1 cellular context compared by ENCODE assay signal in the genomic region with DNA sequence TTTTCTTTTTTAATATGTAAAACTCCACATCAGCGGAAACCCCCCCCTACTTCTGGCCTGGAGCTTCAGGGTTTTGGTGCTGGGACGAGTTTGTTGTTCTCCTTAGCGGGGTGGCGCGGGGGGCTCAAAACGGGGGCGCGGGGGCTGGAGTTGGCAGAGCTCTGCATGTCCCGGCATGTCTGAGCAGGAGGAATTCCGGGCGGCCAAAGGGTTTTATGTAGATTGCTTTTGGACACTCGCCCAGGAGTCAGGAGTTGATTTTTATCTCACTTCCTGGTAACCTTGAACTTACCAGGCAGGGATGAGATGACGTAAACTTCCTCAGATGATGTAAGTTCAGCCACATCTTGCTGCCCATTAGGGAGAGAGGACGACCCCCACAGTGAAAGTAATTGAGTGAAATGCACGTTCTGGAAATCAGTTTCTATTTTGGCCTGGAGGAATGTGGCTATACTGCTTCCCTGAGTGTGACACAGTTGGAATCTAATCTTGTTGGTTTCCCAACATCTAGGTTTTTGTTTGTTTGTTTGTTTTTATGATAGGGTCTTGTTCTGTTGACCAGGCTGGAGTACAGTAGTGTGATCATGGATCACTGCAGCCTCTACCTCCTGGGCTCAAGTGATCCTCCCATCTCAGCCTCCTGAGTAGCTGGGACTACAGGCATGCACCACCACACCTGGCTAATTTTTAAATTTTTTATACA.
TF ChIP-seq lines count a peak whose summit lies in the region.

No MANE protein-coding gene starts in this region.

TF ChIP-seq in K562, 482 proteins besides CTCF, POLR2A, EP300 and RAD21 (continued from another document and continues in another):
- TF ChIP-seq ETV6 (IDR thresholded peaks at IDR 0.05; ENCODE audit: borderline replicate concordance in 1 of 2, low read depth in 2 of 2, low read length in 1 of 2), result peak; percentile 78 to 94
- no peak for TF ChIP-seq ETV6 (CRISPR knock-in tag; IDR thresholded peaks at IDR 0.05; ENCODE audit: borderline replicate concordance)
- TF ChIP-seq TBL1XR1 (IDR thresholded peaks at IDR 0.05; ENCODE audit: low read length in 2 of 2), result peak in 1 of 2 experiments; percentile 87; a peak in 2 of 4 replicates
- TF ChIP-seq RBBP5 (IDR thresholded peaks at IDR 0.05; ENCODE audit: borderline replicate concordance, insufficient read depth, low read length, poor library complexity, severe bottlenecking), result no peak
- TF ChIP-seq, protein P1, sequence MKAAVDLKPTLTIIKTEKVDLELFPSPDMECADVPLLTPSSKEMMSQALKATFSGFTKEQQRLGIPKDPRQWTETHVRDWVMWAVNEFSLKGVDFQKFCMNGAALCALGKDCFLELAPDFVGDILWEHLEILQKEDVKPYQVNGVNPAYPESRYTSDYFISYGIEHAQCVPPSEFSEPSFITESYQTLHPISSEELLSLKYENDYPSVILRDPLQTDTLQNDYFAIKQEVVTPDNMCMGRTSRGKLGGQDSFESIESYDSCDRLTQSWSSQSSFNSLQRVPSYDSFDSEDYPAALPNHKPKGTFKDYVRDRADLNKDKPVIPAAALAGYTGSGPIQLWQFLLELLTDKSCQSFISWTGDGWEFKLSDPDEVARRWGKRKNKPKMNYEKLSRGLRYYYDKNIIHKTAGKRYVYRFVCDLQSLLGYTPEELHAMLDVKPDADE (conservative IDR thresholded peaks at IDR 0.05; ENCODE audit: control insufficient read depth, low read depth, low read length), result no peak
- TF ChIP-seq, protein P2, sequence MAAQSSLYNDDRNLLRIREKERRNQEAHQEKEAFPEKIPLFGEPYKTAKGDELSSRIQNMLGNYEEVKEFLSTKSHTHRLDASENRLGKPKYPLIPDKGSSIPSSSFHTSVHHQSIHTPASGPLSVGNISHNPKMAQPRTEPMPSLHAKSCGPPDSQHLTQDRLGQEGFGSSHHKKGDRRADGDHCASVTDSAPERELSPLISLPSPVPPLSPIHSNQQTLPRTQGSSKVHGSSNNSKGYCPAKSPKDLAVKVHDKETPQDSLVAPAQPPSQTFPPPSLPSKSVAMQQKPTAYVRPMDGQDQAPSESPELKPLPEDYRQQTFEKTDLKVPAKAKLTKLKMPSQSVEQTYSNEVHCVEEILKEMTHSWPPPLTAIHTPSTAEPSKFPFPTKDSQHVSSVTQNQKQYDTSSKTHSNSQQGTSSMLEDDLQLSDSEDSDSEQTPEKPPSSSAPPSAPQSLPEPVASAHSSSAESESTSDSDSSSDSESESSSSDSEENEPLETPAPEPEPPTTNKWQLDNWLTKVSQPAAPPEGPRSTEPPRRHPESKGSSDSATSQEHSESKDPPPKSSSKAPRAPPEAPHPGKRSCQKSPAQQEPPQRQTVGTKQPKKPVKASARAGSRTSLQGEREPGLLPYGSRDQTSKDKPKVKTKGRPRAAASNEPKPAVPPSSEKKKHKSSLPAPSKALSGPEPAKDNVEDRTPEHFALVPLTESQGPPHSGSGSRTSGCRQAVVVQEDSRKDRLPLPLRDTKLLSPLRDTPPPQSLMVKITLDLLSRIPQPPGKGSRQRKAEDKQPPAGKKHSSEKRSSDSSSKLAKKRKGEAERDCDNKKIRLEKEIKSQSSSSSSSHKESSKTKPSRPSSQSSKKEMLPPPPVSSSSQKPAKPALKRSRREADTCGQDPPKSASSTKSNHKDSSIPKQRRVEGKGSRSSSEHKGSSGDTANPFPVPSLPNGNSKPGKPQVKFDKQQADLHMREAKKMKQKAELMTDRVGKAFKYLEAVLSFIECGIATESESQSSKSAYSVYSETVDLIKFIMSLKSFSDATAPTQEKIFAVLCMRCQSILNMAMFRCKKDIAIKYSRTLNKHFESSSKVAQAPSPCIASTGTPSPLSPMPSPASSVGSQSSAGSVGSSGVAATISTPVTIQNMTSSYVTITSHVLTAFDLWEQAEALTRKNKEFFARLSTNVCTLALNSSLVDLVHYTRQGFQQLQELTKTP (IDR thresholded peaks at IDR 0.05; ENCODE audit: low read depth in 1 of 2, partially characterized antibody in 2 of 2), result peak in 1 of 2 experiments; percentile 87
- no peak for TF ChIP-seq NCOA6 (IDR thresholded peaks at IDR 0.05)
- no peak; a peak in 1 of 4 replicates for TF ChIP-seq NRF1 (conservative IDR thresholded peaks at IDR 0.05 in 1 of 2, IDR thresholded peaks at IDR 0.05 in 1 of 2)
- peak; percentile 90 for TF ChIP-seq HDAC2 (IDR thresholded peaks at IDR 0.05)
- no peak for TF ChIP-seq RBM22 (IDR thresholded peaks at IDR 0.05; ENCODE audit: low read depth, low read length, poor library complexity, severe bottlenecking)
- TF ChIP-seq KAT2B (IDR thresholded peaks at IDR 0.05; ENCODE audit: low read depth, low read length), result no peak
- TF ChIP-seq CBX2 (IDR thresholded peaks at IDR 0.05; ENCODE audit: insufficient read depth, low read length, poor library complexity, severe bottlenecking), result no peak
- no peak for TF ChIP-seq ZNF274 (IDR thresholded peaks at IDR 0.05; ENCODE audit: borderline replicate concordance, low read depth, low read length)
- TF ChIP-seq, protein P3, sequence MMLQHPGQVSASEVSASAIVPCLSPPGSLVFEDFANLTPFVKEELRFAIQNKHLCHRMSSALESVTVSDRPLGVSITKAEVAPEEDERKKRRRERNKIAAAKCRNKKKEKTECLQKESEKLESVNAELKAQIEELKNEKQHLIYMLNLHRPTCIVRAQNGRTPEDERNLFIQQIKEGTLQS (IDR thresholded peaks at IDR 0.05), result peak; percentile 99
- TF ChIP-seq, protein P3 (CRISPR knock-in tag; conservative IDR thresholded peaks at IDR 0.05), result peak; percentile 68; the same call in 1 of the 2 replicates
- TF ChIP-seq HMG20A (CRISPR knock-in tag; conservative IDR thresholded peaks at IDR 0.05), result no peak
- no peak for TF ChIP-seq CAMTA2 (CRISPR knock-in tag; conservative IDR thresholded peaks at IDR 0.05)
- no peak for TF ChIP-seq IRF2 (CRISPR knock-in tag; IDR thresholded peaks at IDR 0.05)
- TF ChIP-seq HDAC3 (IDR thresholded peaks at IDR 0.05; ENCODE audit: borderline replicate concordance, partially characterized antibody), result peak; percentile 89
- TF ChIP-seq STAT5A (IDR thresholded peaks at IDR 0.05; ENCODE audit: borderline replicate concordance, low read length), result peak; percentile 52; the same call in 1 of the 2 replicates
- TF ChIP-seq MAZ (CRISPR knock-in tag; conservative IDR thresholded peaks at IDR 0.05 in 1 of 2, IDR thresholded peaks at IDR 0.05 in 1 of 2), result peak; percentile 51 to 78
- TF ChIP-seq SRSF3 (IDR thresholded peaks at IDR 0.05; ENCODE audit: insufficient read depth, low read length), result no peak
- TF ChIP-seq ZNF212 (CRISPR knock-in tag; IDR thresholded peaks at IDR 0.05), result no peak
- TF ChIP-seq ZNF324 (CRISPR knock-in tag; IDR thresholded peaks at IDR 0.05), result no peak
- TF ChIP-seq, protein P4, sequence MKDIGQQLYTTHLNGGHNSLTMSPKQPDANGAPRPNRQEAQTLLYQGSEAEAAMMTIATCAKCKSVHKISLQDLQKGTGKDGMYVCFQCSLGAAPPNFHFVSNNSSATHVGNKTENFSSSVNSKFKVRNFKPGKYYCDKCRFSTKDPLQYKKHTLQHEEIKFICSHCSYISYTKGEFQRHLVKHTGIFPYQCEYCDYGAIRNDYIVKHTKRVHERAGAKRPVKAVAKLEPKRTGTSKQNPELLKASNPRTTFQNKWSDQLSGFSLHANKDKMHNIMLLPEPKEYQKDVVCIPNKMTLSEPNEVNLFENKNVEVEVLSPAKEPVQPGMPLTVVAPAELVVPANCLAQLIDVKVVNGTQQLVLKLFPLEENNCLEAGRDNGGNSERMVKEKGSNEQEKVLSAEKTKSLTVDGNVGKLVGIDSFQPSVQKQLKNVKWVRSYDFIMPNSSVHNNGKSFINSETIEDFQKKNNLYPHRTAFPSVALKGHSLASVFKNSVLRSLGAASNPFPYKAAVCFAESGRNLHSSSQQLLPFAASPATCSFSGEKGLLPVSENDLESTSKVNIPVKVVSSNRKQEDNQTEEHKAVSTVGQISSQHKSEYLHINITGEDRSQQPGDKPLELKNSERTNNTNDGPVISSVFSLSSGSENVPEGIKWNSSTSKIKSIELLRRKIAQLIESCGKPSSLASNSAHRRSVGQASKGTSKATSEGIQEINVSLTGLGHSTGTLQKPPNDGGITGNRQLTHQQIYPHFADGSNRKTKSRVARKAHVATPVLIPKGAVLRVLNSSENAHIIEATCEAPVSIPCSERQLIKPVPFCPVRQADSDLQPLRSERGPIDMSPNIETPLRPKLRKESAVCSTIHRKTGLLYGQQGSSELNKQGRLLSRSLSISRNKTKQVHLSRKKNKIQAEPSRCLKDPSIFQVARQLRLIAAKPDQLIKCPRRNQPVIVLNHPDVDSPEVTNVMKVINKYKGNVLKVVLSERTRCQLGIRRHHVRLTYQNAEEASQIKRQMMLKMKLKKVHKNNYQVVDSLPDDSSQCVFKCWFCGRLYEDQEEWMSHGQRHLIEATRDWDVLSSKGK (CRISPR knock-in tag; IDR thresholded peaks at IDR 0.05), result no peak
- TF ChIP-seq MYBL2 (IDR thresholded peaks at IDR 0.05; ENCODE audit: low read depth), result no peak
- no peak for TF ChIP-seq MYBL2 (CRISPR knock-in tag; IDR thresholded peaks at IDR 0.05; ENCODE audit: borderline replicate concordance)
- TF ChIP-seq, protein P5, sequence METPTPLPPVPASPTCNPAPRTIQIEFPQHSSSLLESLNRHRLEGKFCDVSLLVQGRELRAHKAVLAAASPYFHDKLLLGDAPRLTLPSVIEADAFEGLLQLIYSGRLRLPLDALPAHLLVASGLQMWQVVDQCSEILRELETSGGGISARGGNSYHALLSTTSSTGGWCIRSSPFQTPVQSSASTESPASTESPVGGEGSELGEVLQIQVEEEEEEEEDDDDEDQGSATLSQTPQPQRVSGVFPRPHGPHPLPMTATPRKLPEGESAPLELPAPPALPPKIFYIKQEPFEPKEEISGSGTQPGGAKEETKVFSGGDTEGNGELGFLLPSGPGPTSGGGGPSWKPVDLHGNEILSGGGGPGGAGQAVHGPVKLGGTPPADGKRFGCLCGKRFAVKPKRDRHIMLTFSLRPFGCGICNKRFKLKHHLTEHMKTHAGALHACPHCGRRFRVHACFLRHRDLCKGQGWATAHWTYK (CRISPR knock-in tag; IDR thresholded peaks at IDR 0.05), result peak; percentile 81
- TF ChIP-seq, protein P6, sequence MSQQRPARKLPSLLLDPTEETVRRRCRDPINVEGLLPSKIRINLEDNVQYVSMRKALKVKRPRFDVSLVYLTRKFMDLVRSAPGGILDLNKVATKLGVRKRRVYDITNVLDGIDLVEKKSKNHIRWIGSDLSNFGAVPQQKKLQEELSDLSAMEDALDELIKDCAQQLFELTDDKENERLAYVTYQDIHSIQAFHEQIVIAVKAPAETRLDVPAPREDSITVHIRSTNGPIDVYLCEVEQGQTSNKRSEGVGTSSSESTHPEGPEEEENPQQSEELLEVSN (IDR thresholded peaks at IDR 0.05; ENCODE audit: borderline replicate concordance in 1 of 2, extremely low read depth in 1 of 2, insufficient read depth in 1 of 2, insufficient read length in 1 of 2, low read depth in 1 of 2, low read length in 1 of 2, poor library complexity in 1 of 2, severe bottlenecking in 1 of 2), result peak in 1 of 2 experiments; percentile 36
- no peak for TF ChIP-seq BRF1 (IDR thresholded peaks at IDR 0.05; ENCODE audit: borderline replicate concordance, extremely low read depth, insufficient read length)
- TF ChIP-seq, protein P7, sequence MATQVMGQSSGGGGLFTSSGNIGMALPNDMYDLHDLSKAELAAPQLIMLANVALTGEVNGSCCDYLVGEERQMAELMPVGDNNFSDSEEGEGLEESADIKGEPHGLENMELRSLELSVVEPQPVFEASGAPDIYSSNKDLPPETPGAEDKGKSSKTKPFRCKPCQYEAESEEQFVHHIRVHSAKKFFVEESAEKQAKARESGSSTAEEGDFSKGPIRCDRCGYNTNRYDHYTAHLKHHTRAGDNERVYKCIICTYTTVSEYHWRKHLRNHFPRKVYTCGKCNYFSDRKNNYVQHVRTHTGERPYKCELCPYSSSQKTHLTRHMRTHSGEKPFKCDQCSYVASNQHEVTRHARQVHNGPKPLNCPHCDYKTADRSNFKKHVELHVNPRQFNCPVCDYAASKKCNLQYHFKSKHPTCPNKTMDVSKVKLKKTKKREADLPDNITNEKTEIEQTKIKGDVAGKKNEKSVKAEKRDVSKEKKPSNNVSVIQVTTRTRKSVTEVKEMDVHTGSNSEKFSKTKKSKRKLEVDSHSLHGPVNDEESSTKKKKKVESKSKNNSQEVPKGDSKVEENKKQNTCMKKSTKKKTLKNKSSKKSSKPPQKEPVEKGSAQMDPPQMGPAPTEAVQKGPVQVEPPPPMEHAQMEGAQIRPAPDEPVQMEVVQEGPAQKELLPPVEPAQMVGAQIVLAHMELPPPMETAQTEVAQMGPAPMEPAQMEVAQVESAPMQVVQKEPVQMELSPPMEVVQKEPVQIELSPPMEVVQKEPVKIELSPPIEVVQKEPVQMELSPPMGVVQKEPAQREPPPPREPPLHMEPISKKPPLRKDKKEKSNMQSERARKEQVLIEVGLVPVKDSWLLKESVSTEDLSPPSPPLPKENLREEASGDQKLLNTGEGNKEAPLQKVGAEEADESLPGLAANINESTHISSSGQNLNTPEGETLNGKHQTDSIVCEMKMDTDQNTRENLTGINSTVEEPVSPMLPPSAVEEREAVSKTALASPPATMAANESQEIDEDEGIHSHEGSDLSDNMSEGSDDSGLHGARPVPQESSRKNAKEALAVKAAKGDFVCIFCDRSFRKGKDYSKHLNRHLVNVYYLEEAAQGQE (CRISPR knock-in tag; IDR thresholded peaks at IDR 0.05; ENCODE audit: low read depth), result no peak
- no peak for TF ChIP-seq HMGN3 (IDR thresholded peaks at IDR 0.05; ENCODE audit: borderline replicate concordance, extremely low read depth, insufficient read length, low read depth, low read length)
- TF ChIP-seq ILK (tag; IDR thresholded peaks at IDR 0.05; ENCODE audit: borderline replicate concordance, low read depth), result 0 out of 2 replicates have a peak, but pooled peaks have one; percentile 52
- peak; percentile 98 for TF ChIP-seq NFRKB (IDR thresholded peaks at IDR 0.05; ENCODE audit: low read depth)
- TF ChIP-seq MEF2A (IDR thresholded peaks at IDR 0.05; ENCODE audit: control insufficient read depth, low read depth, low read length), result no peak; the same call in 1 of the 2 replicates
- TF ChIP-seq GATAD2B (IDR thresholded peaks at IDR 0.05; ENCODE audit: borderline replicate concordance), result no peak; the same call in 1 of the 2 replicates
- TF ChIP-seq RBM25 (IDR thresholded peaks at IDR 0.05; ENCODE audit: low read depth, low read length, severe bottlenecking), result no peak
- no peak for TF ChIP-seq ZC3H11A (IDR thresholded peaks at IDR 0.05; ENCODE audit: low read depth, low read length)
- TF ChIP-seq HNRNPLL (IDR thresholded peaks at IDR 0.05; ENCODE audit: low read depth, low read length, poor library complexity, severe bottlenecking), result no peak
- TF ChIP-seq RAD51 (IDR thresholded peaks at IDR 0.05; ENCODE audit: borderline replicate concordance, low read depth), result no peak
- no peak for TF ChIP-seq U2AF2 (optimal IDR thresholded peaks at IDR 0.05; ENCODE audit: low read depth, low read length)
- peak; percentile 72 for TF ChIP-seq DDX20 (tag; IDR thresholded peaks at IDR 0.05; ENCODE audit: low read depth)
- TF ChIP-seq, protein P8, sequence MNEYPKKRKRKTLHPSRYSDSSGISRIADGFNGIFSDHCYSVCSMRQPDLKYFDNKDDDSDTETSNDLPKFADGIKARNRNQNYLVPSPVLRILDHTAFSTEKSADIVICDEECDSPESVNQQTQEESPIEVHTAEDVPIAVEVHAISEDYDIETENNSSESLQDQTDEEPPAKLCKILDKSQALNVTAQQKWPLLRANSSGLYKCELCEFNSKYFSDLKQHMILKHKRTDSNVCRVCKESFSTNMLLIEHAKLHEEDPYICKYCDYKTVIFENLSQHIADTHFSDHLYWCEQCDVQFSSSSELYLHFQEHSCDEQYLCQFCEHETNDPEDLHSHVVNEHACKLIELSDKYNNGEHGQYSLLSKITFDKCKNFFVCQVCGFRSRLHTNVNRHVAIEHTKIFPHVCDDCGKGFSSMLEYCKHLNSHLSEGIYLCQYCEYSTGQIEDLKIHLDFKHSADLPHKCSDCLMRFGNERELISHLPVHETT (CRISPR knock-in tag; conservative IDR thresholded peaks at IDR 0.05 in 1 of 2, IDR thresholded peaks at IDR 0.05 in 1 of 2), result peak in 1 of 2 experiments; percentile 86; a peak in 2 of 4 replicates
